In the genomic region with DNA sequence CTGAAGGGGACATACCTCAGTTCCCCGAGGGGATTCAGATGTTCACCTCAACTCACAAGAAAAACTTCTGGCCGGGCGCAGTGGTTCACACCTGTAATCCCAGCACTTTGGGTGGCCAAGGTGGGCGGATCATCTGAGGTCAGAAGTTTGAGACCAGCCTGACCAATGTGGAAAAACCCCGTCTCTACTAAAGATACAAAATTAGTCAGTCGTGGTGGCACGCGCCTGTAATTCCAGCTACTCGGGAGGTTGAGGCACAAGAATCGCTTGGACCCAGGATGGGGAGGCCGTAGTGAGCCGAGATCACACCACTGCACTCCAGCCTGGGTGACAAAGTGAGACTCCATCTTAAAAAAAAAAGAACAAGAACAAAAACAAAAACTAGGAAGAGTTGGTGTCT, we compare ENCODE assay signal across 4 cellular contexts. TPM values are rescaled to one million over a fixed set of nuclear protein-coding genes. Genes with fewer than 3 reads are reported as not detected.
"Had no signal": no experiment of that assay in that cellular context is flagged by ENCODE, and none has a peak within 500 bp of the region (broad histone marks: within the 10 kb centered on the region; RNA-seq: fewer than 3 reads in every experiment).

No MANE protein-coding gene starts in this region.

RNA-seq across cellular contexts. Expression of gene SPDYE2, which starts 5.7 kb away (rescaled TPM):
- total RNA-seq: LHCN-M2, M059J, MCF 10A, NCI-H460 had no signal
